8 cellular contexts compared by ENCODE assay signal in the genomic region with DNA sequence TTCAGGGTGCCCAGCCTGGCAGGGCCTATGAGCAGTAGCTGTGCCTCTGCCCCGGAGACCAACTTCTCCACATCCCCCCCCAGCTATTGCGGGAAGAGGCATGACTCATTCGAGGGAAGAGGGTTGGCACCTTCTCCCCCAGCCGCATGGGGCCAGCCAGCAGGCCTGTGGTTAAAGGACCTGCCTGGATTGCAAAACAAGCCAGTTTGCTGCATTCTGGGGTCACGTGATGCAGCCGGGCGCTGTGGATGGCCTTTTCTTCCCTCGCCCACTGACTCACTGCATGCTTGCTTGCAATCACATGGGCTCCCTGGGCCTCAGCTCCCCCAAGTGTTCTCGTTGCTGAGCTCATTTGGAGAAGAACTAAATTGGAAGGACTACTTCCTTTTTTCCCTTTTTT.
DNase-seq lines count a peak whose midpoint lies in the region; ATAC-seq and TF ChIP-seq lines count a peak whose summit lies in the region.

No MANE protein-coding gene starts in this region.

- no peaks in the 10 kb centered on the region for H3K79me2 ChIP-seq in DND-41 (ENCODE audit: insufficient read depth, low read length)

- H3K27ac ChIP-seq in DND-41 (ENCODE audit: low read length) (no peak overlapping the region), caudate nucleus (ENCODE audit: low read depth, low read length) (no peak overlapping the region), left lung (peak overlapping the region; percentile 45 to 77), testis (no peak overlapping the region)

- H3K36me3 ChIP-seq in DND-41 (ENCODE audit: insufficient read depth, low read length) (no peaks in the 10 kb centered on the region), left lung (no peaks in the 10 kb centered on the region), testis (ENCODE audit: low read depth, missing control alignments) (no peaks in the 10 kb centered on the region)

- H3K4me3 ChIP-seq in DND-41 (ENCODE audit: low read depth in 1 of 2, low read length in 2 of 2): no peak overlapping the region
- H3K4me3 ChIP-seq in left lung: no peak overlapping the region
- H3K4me3 ChIP-seq in testis: no peak overlapping the region

- intact Hi-C loops in left lung (cut with DNase I) (no loop called here), testis (cut with DNase I; ENCODE audit: low total_unique reads) (no loop called here)

- H3K27me3 ChIP-seq in DND-41 (ENCODE audit: insufficient read depth, low read length, poor library complexity) (peaks cover 12% of the 10 kb centered on the region), left lung (no peaks in the 10 kb centered on the region), testis (no peaks in the 10 kb centered on the region)

- no peak overlapping the region for H3K4me2 ChIP-seq in DND-41 (ENCODE audit: insufficient read depth, low read length)

- DNase-seq in DND-41 (peak; percentile 61), NOMO-1 treated with DMSO at 0.1 percent for 48 hours (lab: John Stamatoyannopoulos, UW; ENCODE audit: unreplicated experiment) (peak; percentile 98), caudate nucleus (lab: John Stamatoyannopoulos, UW) (peak in 48 of 61 donors; percentile 4 to 73 (median 28)), left lung (peak; percentile 98), testis (peak; percentile 57), NCI-H1436 treated with DMSO at 0.1 percent for 48 hours (lab: John Stamatoyannopoulos, UW) (no peak), OCI-M2 (lab: John Stamatoyannopoulos, UW; ENCODE audit: unreplicated experiment) (no peak)

- H3K9me3 ChIP-seq in DND-41 (ENCODE audit: insufficient read depth, low read length, severe bottlenecking) (no peaks in the 10 kb centered on the region), left lung (no peaks in the 10 kb centered on the region), testis (no peaks in the 10 kb centered on the region)

- peak; percentile 77 for ATAC-seq in DND-41 (ENCODE audit: insufficient read depth, low read depth)
- ATAC-seq in left lung: peak; percentile 92
- no peak for ATAC-seq in HG03342 (IDR thresholded peaks at IDR 0.05; ENCODE audit: unreplicated experiment)

- TF ChIP-seq CTCF in DND-41 (IDR thresholded peaks at IDR 0.05; ENCODE audit: borderline replicate concordance, extremely low read depth, low read length, poor library complexity, severe bottlenecking): no peak
- no peak for TF ChIP-seq CTCF in left lung (IDR thresholded peaks at IDR 0.05)
- TF ChIP-seq CTCF in testis (IDR thresholded peaks at IDR 0.05): no peak

- H3K9ac ChIP-seq in DND-41 (ENCODE audit: low read depth, low read length): no peak overlapping the region

- no peak overlapping the region for H2AFZ ChIP-seq in DND-41 (ENCODE audit: low read depth, low read length)

- H3K4me1 ChIP-seq in DND-41 (ENCODE audit: insufficient read depth, low read length) (no peaks in the 10 kb centered on the region), left lung (peaks cover 0 to 72% of the 10 kb centered on the region in 2 donors), testis (no peaks in the 10 kb centered on the region)

- TF ChIP-seq POLR2A in testis (IDR thresholded peaks at IDR 0.05): no peak

- H4K20me1 ChIP-seq in DND-41 (ENCODE audit: insufficient read depth, low read length): no peaks in the 10 kb centered on the region

- 64 to 75% methylated on average over 6 to 9 of the region's 9 CpGs for WGBS in testis, 2 donors

Comparison
In these comparisons a context has a peak if more than half of its experiments do, and no peak if none do; other contexts are left out.
1. DNase-seq: peak in DND-41 (single experiment), NOMO-1 treated with DMSO at 0.1 percent for 48 hours (single experiment), caudate nucleus (48 of 61), left lung (2 of 2) and testis (single experiment); none in NCI-H1436 treated with DMSO at 0.1 percent for 48 hours (single experiment) and OCI-M2 (single experiment).
2. H3K27ac ChIP-seq: peak in left lung (2 of 2); none in DND-41 (single experiment), caudate nucleus (single experiment) and testis (0 of 2).